31 cellular contexts compared by ENCODE assay signal in the genomic region with DNA sequence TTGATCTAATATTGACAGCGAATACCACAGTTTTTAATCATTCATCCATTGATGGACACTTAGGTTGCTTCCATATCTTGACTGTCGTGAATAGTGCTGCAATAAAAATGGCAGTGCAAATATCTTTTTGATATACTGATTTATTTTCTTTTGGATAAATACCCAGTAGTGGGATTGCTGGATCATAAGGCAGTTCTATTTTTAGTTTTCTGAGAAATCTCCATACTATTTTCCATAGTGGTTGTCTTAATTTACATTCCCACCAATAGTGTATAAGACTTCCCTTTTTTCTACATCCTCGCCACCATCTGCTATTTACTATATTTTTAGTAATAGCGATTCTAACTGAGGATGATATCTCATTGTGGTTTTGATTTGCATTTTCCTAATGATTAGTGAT.
"Had no signal": no experiment of that assay in that cellular context is flagged by ENCODE, and none has a peak within 500 bp of the region (broad histone marks: within the 10 kb centered on the region; RNA-seq: fewer than 3 reads in every experiment).

No MANE protein-coding gene starts in this region.

- DNase-seq: activated effector memory CD4-positive, alpha-beta T cell treated with anti-CD3 and anti-CD28 coated beads, Interleukin-2, amount 50 U/mL, for 16 hours; activated effector memory CD4-positive, alpha-beta T cell treated with Interleukin-2 at 50 U/mL for 16 hours; activated gamma-delta T cell; activated gamma-delta T cell treated with Interleukin-2 at 50 U/mL for 16 hours; activated naive CD4-positive, alpha-beta T cell; activated naive CD4-positive, alpha-beta T cell treated with anti-CD3 and anti-CD28 coated beads for 36 hours; activated naive CD4-positive, alpha-beta T cell treated with anti-CD3 and anti-CD28 coated beads, Interleukin-2, amount 10 ng/mL, durations not matched to agents 7 days and 5 days; activated naive CD4-positive, alpha-beta T cell treated with anti-CD3 and anti-CD28 coated beads, Interleukin-2, amount 50 U/mL, for 16 hours; activated naive CD4-positive, alpha-beta T cell treated with Interleukin-2 at 50 U/mL for 16 hours; activated naive CD8-positive, alpha-beta T cell treated with anti-CD3 and anti-CD28 coated beads for 36 hours; activated naive CD8-positive, alpha-beta T cell treated with anti-CD3 and anti-CD28 coated beads, Interleukin-2, amount 10 ng/mL, durations not matched to agents 7 days and 5 days; activated naive CD8-positive, alpha-beta T cell treated with anti-CD3 and anti-CD28 coated beads, Interleukin-2, amount 50 U/mL, for 24 hours; activated T-cell treated with anti-CD3 and anti-CD28 coated beads, Interleukin-2, amount 50 U/mL, for 24 hours; activated T-cell treated with anti-CD3 and anti-CD28 coated beads, Interleukin-2, amount 50 U/mL, for 4 hours; activated T-cell treated with anti-CD3 and anti-CD28 coated beads, Interleukin-2, amount 50 U/mL, for 48 hours; activated T-cell treated with anti-CD3 and anti-CD28 coated beads, Interleukin-2, amount 50 U/mL, for 72 hours; adrenal gland; amniotic stem cell; amygdala; anterior cingulate cortex; aorta; body of pancreas; brain microvascular endothelial cell; caudate nucleus; central memory CD4-positive, alpha-beta T cell; cerebellar nuclear complex had no signal

- H3K27ac ChIP-seq: adrenal gland, ascending aorta, body of pancreas, brain microvascular endothelial cell, breast epithelium, cardiac muscle cell had no signal

- H3K4me3 ChIP-seq: adrenal gland, ascending aorta, body of pancreas, breast epithelium, cardiac muscle cell had no signal

- H3K4me1 ChIP-seq: adrenal gland, ascending aorta, body of pancreas, breast epithelium had no signal

- H3K27me3 ChIP-seq: adrenal gland, ascending aorta, body of pancreas, brain microvascular endothelial cell, cardiac muscle cell had no signal

- ATAC-seq: activated naive CD4-positive, alpha-beta T cell treated with anti-CD3 and anti-CD28 coated beads, Interleukin-2, amount 50 U/mL, for 72 hours; activated naive CD8-positive, alpha-beta T cell treated with anti-CD3 and anti-CD28 coated beads, Interleukin-2, amount 50 U/mL, for 24 hours; activated T-cell treated with anti-CD3 and anti-CD28 coated beads, Interleukin-2, amount 50 U/mL, for 4 hours; activated T-cell treated with anti-CD3 and anti-CD28 coated beads, Interleukin-2, amount 50 U/mL, for 72 hours; activated T-helper 17 cell treated with anti-CD3 and anti-CD28 coated beads, Interleukin-2, amount 50 U/mL, for 72 hours; body of pancreas had no signal

- H3K36me3 ChIP-seq: adrenal gland, breast epithelium, cardiac muscle cell had no signal

- H3K9me3 ChIP-seq: adrenal gland, body of pancreas had no signal
